Comparison of ENCODE assay signal across 15 cellular contexts in genomic region chr15:70761046-70761445, GRCh38. TPM values are rescaled to one million over a fixed set of nuclear protein-coding genes. Genes with fewer than 3 reads are reported as not detected.
DNase-seq lines count a peak whose midpoint lies in the region; ATAC-seq and TF ChIP-seq lines count a peak whose summit lies in the region.
"Had no signal": no experiment of that assay in that cellular context is flagged by ENCODE, and none has a peak within 500 bp of the region (broad histone marks: within the 10 kb centered on the region; RNA-seq: fewer than 3 reads in every experiment).

No MANE protein-coding gene starts in this region.

- peaks cover 62% of the 10 kb centered on the region for H3K79me2 ChIP-seq in ACC112 (ENCODE audit: control insufficient read depth, insufficient read depth, low read length, unreplicated experiment)

- H3K4me1 Mint-ChIP-seq in MCF 10A (ENCODE audit: insufficient read depth, unreplicated experiment) (peaks cover 20% of the 10 kb centered on the region), mesothelial cell of epicardium (peaks cover 39% of the 10 kb centered on the region)
- peaks cover 10% of the 10 kb centered on the region for H3K4me1 Mint-ChIP-seq in activated CD4-positive, alpha-beta T cell treated with anti-CD3 and anti-CD28 coated beads for 36 hours

- H3K4me1 ChIP-seq in ACC112 (ENCODE audit: control insufficient read depth, insufficient read depth, low read length, unreplicated experiment) (peaks cover 43% of the 10 kb centered on the region), HEK293 (ENCODE audit: control insufficient read depth, insufficient read depth, low read length) (peaks cover 52% of the 10 kb centered on the region)

- intact Hi-C loops in MCF 10A (cut with micrococcal nuclease): loop anchor here (5.0 kb wide), 1 partner anchor 36 kb away; no protein-coding TSS in a partner anchor
- intact Hi-C loops in activated CD4-positive, alpha-beta T cell treated with anti-CD3 and anti-CD28 coated beads for 36 hours (cut with DNase I, micrococcal nuclease): loop anchor here in 1 of 2 experiments (5.0 kb wide), 4 partner anchors 664 to 1466 kb away; partner anchors contain the start of genes RPLP1 and TLE3

- no peaks in the 10 kb centered on the region for H3K36me3 Mint-ChIP-seq in MCF 10A (ENCODE audit: insufficient read depth, unreplicated experiment)
- H3K36me3 Mint-ChIP-seq in mesothelial cell of epicardium: no peaks in the 10 kb centered on the region
- H3K36me3 Mint-ChIP-seq in activated CD4-positive, alpha-beta T cell treated with anti-CD3 and anti-CD28 coated beads for 36 hours (ENCODE audit: low read depth): no peaks in the 10 kb centered on the region

- no TSS peak for BruUV-seq in MCF 10A (replicated peaks; lab: Mats Ljungman, UMichigan)

- CTCF ChIA-PET in HEK293 (lab: Yijun Ruan, JAX): interaction anchor here (0.5 to 3.6 kb wide), 7 partner anchors 17 to 353 kb away, joined by 3 to 21 read pairs (median 3); no protein-coding TSS in a partner anchor
- CTCF ChIA-PET in MCF 10A (lab: Yijun Ruan, JAX): no interaction called here
- CTCF ChIA-PET in activated CD4-positive, alpha-beta T cell treated with anti-CD3 and anti-CD28 coated beads for 36 hours (lab: Charles Lee): interaction anchor here (1.0 kb wide), 1 partner anchor 36 kb away, joined by 6 read pairs; no protein-coding TSS in a partner anchor

- TF ChIP-seq CTCF in HEK293 (tag by site-specific recombination; IDR thresholded peaks at IDR 0.05) (no peak), MCF 10A (IDR thresholded peaks at IDR 0.05; ENCODE audit: unreplicated experiment) (no peak), mesothelial cell of epicardium (IDR thresholded peaks at IDR 0.05; ENCODE audit: unreplicated experiment) (no peak)

- H3K27ac Mint-ChIP-seq in MCF 10A (ENCODE audit: low read depth, unreplicated experiment) (no peak overlapping the region), mesothelial cell of epicardium (no peak overlapping the region)
- no peak overlapping the region for H3K27ac Mint-ChIP-seq in activated CD4-positive, alpha-beta T cell treated with anti-CD3 and anti-CD28 coated beads for 36 hours
- H3K27ac Mint-ChIP-seq: activated naive CD4-positive, alpha-beta T cell treated with anti-CD3 and anti-CD28 coated beads for 36 hours; B cell; progenitor cell of endocrine pancreas had no signal

- H3K4me3 Mint-ChIP-seq in MCF 10A (ENCODE audit: unreplicated experiment) (peak overlapping the region; percentile 34), mesothelial cell of epicardium (peak overlapping the region; percentile 40)
- no peak overlapping the region for H3K4me3 Mint-ChIP-seq in activated CD4-positive, alpha-beta T cell treated with anti-CD3 and anti-CD28 coated beads for 36 hours
- H3K4me3 Mint-ChIP-seq: activated naive CD4-positive, alpha-beta T cell treated with anti-CD3 and anti-CD28 coated beads for 36 hours; B cell had no signal

- DNase-seq in MCF 10A (ENCODE audit: unreplicated experiment) (no peak), mesothelial cell of epicardium (ENCODE audit: low spot score in 2 of 2, unreplicated experiment in 2 of 2) (no peak), HuH-7 (ENCODE audit: low spot score) (no peak), DMS79 treated with DMSO at 0.1 percent for 48 hours (lab: John Stamatoyannopoulos, UW) (no peak)
- no peak for DNase-seq in activated CD4-positive, alpha-beta T cell treated with anti-CD3 and anti-CD28 coated beads for 36 hours
- DNase-seq: activated naive CD4-positive, alpha-beta T cell treated with anti-CD3 and anti-CD28 coated beads for 36 hours; cerebellar nuclear complex; erythroblast; stimulated activated CD4-positive, alpha-beta T cell treated with anti-CD3 and anti-CD28 coated beads, Interleukin-2, amount 100 ng/mL, for 48 hours had no signal

- H3K36me3 ChIP-seq in ACC112 (ENCODE audit: insufficient read depth, low read length) (no peaks in the 10 kb centered on the region), HEK293 (ENCODE audit: control insufficient read depth in 2 of 2, insufficient read depth in 1 of 2, low read length in 2 of 2) (no peaks in the 10 kb centered on the region; a peak in 1 of 3 replicates)
- H3K36me3 ChIP-seq: vagina had no signal

- no peak overlapping the region for H2AFZ ChIP-seq in ACC112 (ENCODE audit: low read length, unreplicated experiment)

- H3K27me3 Mint-ChIP-seq in MCF 10A (ENCODE audit: insufficient read depth, unreplicated experiment) (no peaks in the 10 kb centered on the region), mesothelial cell of epicardium (ENCODE audit: low read depth) (no peaks in the 10 kb centered on the region)
- H3K27me3 Mint-ChIP-seq in activated CD4-positive, alpha-beta T cell treated with anti-CD3 and anti-CD28 coated beads for 36 hours: peaks cover 29% of the 10 kb centered on the region
- H3K27me3 Mint-ChIP-seq: progenitor cell of endocrine pancreas had no signal

- H3K9me3 ChIP-seq in HEK293 (ENCODE audit: control insufficient read depth, insufficient read depth, low read depth, low read length): no peaks in the 10 kb centered on the region
- H3K9me3 ChIP-seq: vagina had no signal

- no peaks in the 10 kb centered on the region for H3K9me3 Mint-ChIP-seq in MCF 10A (ENCODE audit: unreplicated experiment)
- no peaks in the 10 kb centered on the region for H3K9me3 Mint-ChIP-seq in mesothelial cell of epicardium
- no peaks in the 10 kb centered on the region for H3K9me3 Mint-ChIP-seq in activated CD4-positive, alpha-beta T cell treated with anti-CD3 and anti-CD28 coated beads for 36 hours (ENCODE audit: low read depth)
- H3K9me3 Mint-ChIP-seq: activated naive CD4-positive, alpha-beta T cell treated with anti-CD3 and anti-CD28 coated beads for 36 hours had no signal

- POLR2A ChIA-PET in HEK293 (lab: Yijun Ruan, JAX) (interaction anchor here (0.7 to 1.0 kb wide), 3 partner anchors 11 to 39 kb away, joined by 3 to 7 read pairs (median 4); no protein-coding TSS in a partner anchor), MCF 10A (lab: Yijun Ruan, JAX) (interaction anchor here (0.7 to 2.0 kb wide), 10 partner anchors 10 to 132 kb away, joined by 3 to 29 read pairs (median 6); no protein-coding TSS in a partner anchor)
- POLR2A ChIA-PET in activated CD4-positive, alpha-beta T cell treated with anti-CD3 and anti-CD28 coated beads for 36 hours (lab: Charles Lee): no interaction called here

- no peaks in the 10 kb centered on the region for H3K27me3 ChIP-seq in ACC112 (ENCODE audit: insufficient read depth, low read length)
- H3K27me3 ChIP-seq: vagina had no signal

- H3K4me3 ChIP-seq in ACC112 (ENCODE audit: low read depth, low read length): peak overlapping the region; percentile 96
- peak overlapping the region; percentile 12; the same call in 1 of the 2 replicates for H3K4me3 ChIP-seq in HEK293 (ENCODE audit: low read depth, low read length)

- H3K27ac ChIP-seq in ACC112 (ENCODE audit: low read depth, low read length) (peak overlapping the region; percentile 73), HEK293 (ENCODE audit: extremely low read depth, low read depth, low read length) (no peak overlapping the region)
- H3K27ac ChIP-seq: vagina had no signal

- no peak for ATAC-seq in GM19324 (IDR thresholded peaks at IDR 0.05; ENCODE audit: low FRiP score, unreplicated experiment)
- no peak for ATAC-seq in activated CD4-positive, alpha-beta T cell treated with anti-CD3 and anti-CD28 coated beads for 36 hours

TF ChIP-seq in HEK293, 187 proteins besides CTCF, POLR2A, EP300 and RAD21:
- 0 out of 2 replicates have a peak, but pooled peaks have one; percentile 7 for TF ChIP-seq ZNF10 (tag by site-specific recombination; IDR thresholded peaks at IDR 0.05)
- peak; percentile 11; the same call in 1 of the 2 replicates for TF ChIP-seq ZXDB (tag by site-specific recombination; IDR thresholded peaks at IDR 0.05)
- no peak for TF ChIP-seq ZBTB1 (tag by site-specific recombination; IDR thresholded peaks at IDR 0.05)
- TF ChIP-seq ZBTB17 (tag by site-specific recombination; IDR thresholded peaks at IDR 0.05): no peak
- no peak for TF ChIP-seq ZNF274 (IDR thresholded peaks at IDR 0.05; ENCODE audit: low read length)
- TF ChIP-seq ZNF274 (tag by site-specific recombination; IDR thresholded peaks at IDR 0.05; ENCODE audit: borderline replicate concordance): no peak
- TF ChIP-seq ZNF692 (tag by site-specific recombination; IDR thresholded peaks at IDR 0.05): 0 out of 2 replicates have a peak, but pooled peaks have one; percentile 15
- peak; percentile 18; the same call in 1 of the 2 replicates for TF ChIP-seq ZSCAN16 (tag by site-specific recombination; IDR thresholded peaks at IDR 0.05)

RNA-seq across cellular contexts. Expression of gene UACA, which starts 2.3 kb away (rescaled TPM):
- total RNA-seq in MCF 10A (2022) (32.6 and 37.0 TPM in 2 replicates), mesothelial cell of epicardium (64.6 to 70.3 TPM (median 68.5 TPM) in 3 replicates)
- total RNA-seq in activated CD4-positive, alpha-beta T cell treated with anti-CD3 and anti-CD28 coated beads for 36 hours: 1 to 10 TPM; 6.6 TPM
